Comparison of ENCODE assay signal across 23 cellular contexts in the genomic region with DNA sequence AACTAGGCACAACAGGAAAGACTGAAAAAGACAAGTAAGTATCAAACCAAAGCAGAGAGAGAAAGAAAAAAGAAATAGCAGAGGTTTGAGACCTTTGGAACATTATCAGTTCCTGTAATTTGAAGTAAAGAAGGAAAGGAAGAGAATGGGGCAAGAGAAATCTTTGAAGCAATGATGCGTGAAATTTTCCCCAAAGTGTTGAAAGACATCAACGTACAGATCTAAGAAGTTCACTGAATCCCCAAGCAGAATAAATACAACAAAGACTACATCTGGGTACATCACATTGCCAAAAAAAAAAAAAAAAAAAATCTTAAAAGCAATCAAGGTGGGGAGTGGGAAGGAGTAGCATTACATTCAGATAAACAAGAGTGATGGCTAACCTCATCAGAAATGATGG.
"Had no signal": no experiment of that assay in that cellular context is flagged by ENCODE, and none has a peak within 500 bp of the region (broad histone marks: within the 10 kb centered on the region; RNA-seq: fewer than 3 reads in every experiment).

No MANE protein-coding gene starts in this region.

- H3K27me3 Mint-ChIP-seq: T-cell had no signal

- H3K27ac Mint-ChIP-seq: T-cell had no signal

- H3K27ac ChIP-seq: KMS-11, RWPE1 had no signal

- H3K9me3 ChIP-seq: SK-N-SH had no signal

- DNase-seq: Kasumi-1, MV-4-11, NCI-H1048, NCI-H1105, NCI-H1417, NCI-H1436 treated with DMSO at 0.1 percent for 48 hours, NCI-H1694 treated with DMSO at 0.1 percent for 48 hours, NCI-H1930, NCI-H2081, NCI-H2107, NCI-H226, NCI-H446, NCI-H510A, NCI-H524 treated with DMSO at 0.1 percent for 48 hours, NCI-H69, NCI-H774, SHP77, SK-N-SH, SW 1271, T-cell had no signal

- H3K4me3 Mint-ChIP-seq: T-cell had no signal

- ATAC-seq: Panc1, T-cell had no signal
